11 cellular contexts compared by ENCODE assay signal in genomic region chr11:22930816-22931594, GRCh38.
DNase-seq lines count a peak whose midpoint lies in the region; ATAC-seq lines count a peak whose summit lies in the region.
"Had no signal": no experiment of that assay in that cellular context is flagged by ENCODE, and none has a peak within 500 bp of the region (broad histone marks: within the 10 kb centered on the region; RNA-seq: fewer than 3 reads in every experiment).

No MANE protein-coding gene starts in this region.

- H3K4me3 Mint-ChIP-seq in memory B cell = no peak overlapping the region
- H3K4me3 Mint-ChIP-seq: mesothelial cell of epicardium had no signal

- no peaks in the 10 kb centered on the region for H3K27me3 Mint-ChIP-seq in memory B cell

- no peaks in the 10 kb centered on the region for H3K9me3 Mint-ChIP-seq in memory B cell

- DNase-seq in memory B cell (ENCODE audit: low spot score in 2 of 2) = peak in 1 of 2 donors; percentile 0
- no peak for DNase-seq in OCI-M2 (lab: John Stamatoyannopoulos, UW; ENCODE audit: unreplicated experiment)
- no peak for DNase-seq in GOT3 (lab: John Stamatoyannopoulos, UW)
- DNase-seq in H7 = no peak
- DNase-seq: hypothalamus, retina had no signal

- no peak overlapping the region for H3K27ac Mint-ChIP-seq in memory B cell
- H3K27ac Mint-ChIP-seq: mesothelial cell of epicardium had no signal

- ATAC-seq in GM19025 (IDR thresholded peaks at IDR 0.05; ENCODE audit: low read depth, unreplicated experiment) = peak; percentile 92
- peak; percentile 96 for ATAC-seq in GM21576 (IDR thresholded peaks at IDR 0.05; ENCODE audit: unreplicated experiment)
- ATAC-seq in HG03103 (IDR thresholded peaks at IDR 0.05; ENCODE audit: low read depth, unreplicated experiment) = peak; percentile 90
- peak; percentile 50 for ATAC-seq in memory B cell (ENCODE audit: low read depth)

- no peaks in the 10 kb centered on the region for H3K27me3 ChIP-seq in H7 (ENCODE audit: control insufficient read depth, insufficient read depth, low read length)
- H3K27me3 ChIP-seq: vagina had no signal

- no peak overlapping the region for H3K4me3 ChIP-seq in H7 (ENCODE audit: insufficient read depth, low read depth, low read length)
- H3K4me3 ChIP-seq: vagina had no signal

- no peaks in the 10 kb centered on the region for H3K36me3 Mint-ChIP-seq in memory B cell

- H3K36me3 ChIP-seq in H7 (replicated peaks; ENCODE audit: control insufficient read depth, insufficient read depth, low read length) = no peaks in the 10 kb centered on the region
- H3K36me3 ChIP-seq: vagina had no signal

- peaks cover 11% of the 10 kb centered on the region for H3K4me1 Mint-ChIP-seq in memory B cell
